Comparison of ENCODE assay signal across 23 cellular contexts in genomic region chr18:8848541-8848940, GRCh38.
"Had no signal": no experiment of that assay in that cellular context is flagged by ENCODE, and none has a peak within 500 bp of the region (broad histone marks: within the 10 kb centered on the region; RNA-seq: fewer than 3 reads in every experiment).

No MANE protein-coding gene starts in this region.

- H3K9me3 Mint-ChIP-seq: natural killer cell treated with Interleukin-12 subunit alpha and Interleukin-12 subunit beta and Interleukin-15 and Interleukin-18, amount 100 ng/mL, for 72 hours; neural crest cell had no signal

- H3K27ac ChIP-seq: coronary artery, esophagus squamous epithelium, left lung, neutrophil, parathyroid adenoma, right atrium auricular region, stomach, thyroid gland, vagina had no signal

- H3K79me2 ChIP-seq: parathyroid adenoma had no signal

- H3K4me3 ChIP-seq: coronary artery, esophagus squamous epithelium, left lung, mucosa of descending colon, right atrium auricular region, stomach, thyroid gland, vagina had no signal

- H3K36me3 ChIP-seq: esophagus squamous epithelium, left lung, neutrophil, right atrium auricular region, stomach, thyroid gland, vagina had no signal

- H3K27me3 ChIP-seq: esophagus squamous epithelium, neutrophil, right atrium auricular region, stomach, thyroid gland, vagina had no signal

- H2AFZ ChIP-seq: parathyroid adenoma had no signal

- H3K4me1 Mint-ChIP-seq: mesothelial cell of epicardium; stimulated activated effector memory CD8-positive, alpha-beta T cell treated with anti-CD3 and anti-CD28 coated beads, Interleukin-12 subunit alpha, Interleukin-12 subunit beta, amount 100 ng/mL, for 72 hours had no signal

- DNase-seq: dermis blood vessel endothelial cell; effector memory CD4-positive, alpha-beta T cell; esophagus squamous epithelium; head of caudate nucleus; kidney; left lung; mesenchymal stem cell; mucosa of descending colon; naive B cell; stimulated activated CD4-positive, alpha-beta T cell treated with anti-CD3 and anti-CD28 coated beads, Interleukin-2, amount 100 ng/mL, for 24 hours; stimulated activated CD4-positive, alpha-beta T cell treated with anti-CD3 and anti-CD28 coated beads, Interleukin-4, amount 100 ng/mL, for 24 hours; stimulated activated naive CD4-positive, alpha-beta T cell treated with Interleukin-2 at 50 U/mL for 16 hours; stomach; thyroid gland had no signal

- H3K4me3 Mint-ChIP-seq: mesothelial cell of epicardium; naive B cell; natural killer cell treated with Interleukin-12 subunit alpha and Interleukin-12 subunit beta and Interleukin-15 and Interleukin-18, amount 100 ng/mL, for 72 hours; neural crest cell; stimulated activated effector memory CD8-positive, alpha-beta T cell treated with anti-CD3 and anti-CD28 coated beads, Interleukin-12 subunit alpha, Interleukin-12 subunit beta, amount 100 ng/mL, for 72 hours had no signal

- H3K4me1 ChIP-seq: left lung, parathyroid adenoma, thyroid gland, vagina had no signal

- H3K9me3 ChIP-seq: esophagus squamous epithelium, left lung, mucosa of descending colon, neutrophil, right atrium auricular region, stomach, thyroid gland, vagina had no signal

- H3K9ac ChIP-seq: parathyroid adenoma had no signal

- H3K27ac Mint-ChIP-seq: mesothelial cell of epicardium; natural killer cell treated with Interleukin-12 subunit alpha and Interleukin-12 subunit beta and Interleukin-15 and Interleukin-18, amount 100 ng/mL, for 72 hours; stimulated activated effector memory CD8-positive, alpha-beta T cell treated with anti-CD3 and anti-CD28 coated beads, Interleukin-12 subunit alpha, Interleukin-12 subunit beta, amount 100 ng/mL, for 72 hours had no signal

- H3K36me3 Mint-ChIP-seq: mesothelial cell of epicardium; natural killer cell treated with Interleukin-12 subunit alpha and Interleukin-12 subunit beta and Interleukin-15 and Interleukin-18, amount 100 ng/mL, for 72 hours; stimulated activated effector memory CD8-positive, alpha-beta T cell treated with anti-CD3 and anti-CD28 coated beads, Interleukin-12 subunit alpha, Interleukin-12 subunit beta, amount 100 ng/mL, for 72 hours had no signal
